8 cellular contexts compared by ENCODE assay signal in the genomic region with DNA sequence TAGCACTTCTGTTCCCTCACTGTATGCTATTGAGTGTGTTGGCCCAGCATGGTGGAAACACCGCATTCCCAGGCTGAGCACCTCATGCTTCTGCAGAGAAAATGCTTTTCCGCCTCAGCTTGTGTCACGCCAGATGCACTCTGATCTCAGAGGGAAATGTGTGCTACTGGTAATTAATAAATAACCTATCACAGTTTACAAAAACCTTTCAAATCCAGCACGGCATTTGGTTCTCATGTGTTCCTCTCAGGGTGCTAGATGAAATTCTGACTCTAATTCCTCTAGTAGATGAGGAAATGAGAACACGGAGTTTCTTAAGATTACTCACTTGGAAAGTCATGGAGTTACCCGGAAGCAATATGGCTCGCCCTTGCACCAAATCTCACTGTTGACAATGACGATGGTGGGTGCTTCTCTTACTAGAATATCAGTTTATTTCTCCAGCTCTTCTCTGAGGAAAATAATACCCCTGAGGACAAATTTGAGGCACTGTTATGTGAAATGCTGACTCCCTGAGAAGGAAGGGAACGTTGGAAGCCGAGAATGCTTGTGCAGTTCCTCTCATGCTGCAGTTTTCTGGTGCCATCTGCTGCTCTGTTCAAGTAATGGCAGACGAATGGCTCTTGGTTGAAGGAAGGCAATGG.
DNase-seq lines count a peak whose midpoint lies in the region; ATAC-seq and TF ChIP-seq lines count a peak whose summit lies in the region.

No MANE protein-coding gene starts in this region.

- H3K36me3 ChIP-seq in BE2C (no peaks in the 10 kb centered on the region), lung (ENCODE audit: control insufficient read depth in 2 of 2, insufficient read depth in 2 of 2, low read length in 2 of 2) (no peaks in the 10 kb centered on the region)

- DNase-seq in BE2C (peak; percentile 59), NCI-H1436 treated with DMSO at 0.1 percent for 48 hours (lab: John Stamatoyannopoulos, UW) (peak; percentile 7), T follicular helper cell (ENCODE audit: low read depth) (peak; percentile 4), ecto neural progenitor cell (ENCODE audit: low spot score) (peak; percentile 63), lung (ENCODE audit: low spot score) (peak; percentile 68), stromal cell of bone marrow (ENCODE audit: low read depth) (peak; percentile 66)

- ATAC-seq in GM18499 (IDR thresholded peaks at IDR 0.05; ENCODE audit: insufficient read depth, unreplicated experiment) (peak; percentile 68), HG02852 (IDR thresholded peaks at IDR 0.05; ENCODE audit: unreplicated experiment) (peak; percentile 82), lung (ENCODE audit: insufficient read depth, low FRiP score) (peak; percentile 80)

- H3K27ac ChIP-seq in lung (ENCODE audit: low read depth in 1 of 2, low read length in 1 of 2): peak overlapping the region in 1 of 2 donors; percentile 85

- H3K4me1 ChIP-seq in BE2C: no peaks in the 10 kb centered on the region
- peaks cover 0 to 4% of the 10 kb centered on the region in 2 donors for H3K4me1 ChIP-seq in lung (ENCODE audit: control insufficient read depth in 2 of 2, insufficient read depth in 2 of 2, low read length in 2 of 2)

- no peaks in the 10 kb centered on the region for H3K27me3 ChIP-seq in BE2C
- H3K27me3 ChIP-seq in lung (ENCODE audit: control insufficient read depth, insufficient read depth): no peaks in the 10 kb centered on the region

- 28 to 39% methylated on average over 11 of the region's 11 CpGs for WGBS in lung, 2 donors

- TF ChIP-seq CTCF in BE2C (IDR thresholded peaks at IDR 0.05; ENCODE audit: low read depth, low read length) (peak; percentile 94), lung (IDR thresholded peaks at IDR 0.05; ENCODE audit: control extremely low read depth, extremely low read depth) (peak; percentile 89)

- H3K4me3 ChIP-seq in BE2C (ENCODE audit: low read depth, low read length): peak overlapping the region; percentile 47
- H3K4me3 ChIP-seq in lung: no peak overlapping the region

- H3K9me3 ChIP-seq in BE2C: no peaks in the 10 kb centered on the region
- H3K9me3 ChIP-seq in lung (ENCODE audit: control insufficient read depth in 2 of 2, insufficient read depth in 1 of 2, low read length in 1 of 2): no peaks in the 10 kb centered on the region

Comparison
In these comparisons a context has a peak if more than half of its experiments do, and no peak if none do; other contexts are left out.
1. DNase-seq: peak in every context shown above with its lines; median percentile 68 in lung; 66 in stromal cell of bone marrow; 63 in ecto neural progenitor cell; 59 in BE2C; 7 in NCI-H1436 treated with DMSO at 0.1 percent for 48 hours; 4 in T follicular helper cell.